8 cellular contexts compared by ENCODE assay signal in genomic region chr5:61332891-61333350, GRCh38. TPM values are rescaled to one million over a fixed set of nuclear protein-coding genes. Genes with fewer than 3 reads are reported as not detected.
DNase-seq lines count a peak whose midpoint lies in the region; ATAC-seq and TF ChIP-seq lines count a peak whose summit lies in the region.

No MANE protein-coding gene starts in this region.

- peaks cover 9% of the 10 kb centered on the region for H3K36me3 Mint-ChIP-seq in activated naive CD4-positive, alpha-beta T cell treated with anti-CD3 and anti-CD28 coated beads for 36 hours (ENCODE audit: low read depth)
- peaks cover 6% of the 10 kb centered on the region for H3K36me3 Mint-ChIP-seq in osteocyte (ENCODE audit: unreplicated experiment)

- no peaks in the 10 kb centered on the region; the same call in 1 of the 2 replicates for H3K27me3 ChIP-seq in OCI-LY1 (ENCODE audit: insufficient read depth, low read length)

- peak overlapping the region; percentile 89 for H3K4me2 ChIP-seq in OCI-LY1 (ENCODE audit: low read length)

- no peak overlapping the region for H3K27ac ChIP-seq in OCI-LY1 (ENCODE audit: low read depth, low read length, poor library complexity, severe bottlenecking)

- no peak overlapping the region for H3K27ac Mint-ChIP-seq in activated naive CD4-positive, alpha-beta T cell treated with anti-CD3 and anti-CD28 coated beads for 36 hours
- peak overlapping the region; percentile 23 for H3K27ac Mint-ChIP-seq in osteocyte (ENCODE audit: unreplicated experiment)

- TF ChIP-seq CTCF in OCI-LY1 (IDR thresholded peaks at IDR 0.05; ENCODE audit: low read length) = no peak
- no peak for TF ChIP-seq CTCF in osteocyte (IDR thresholded peaks at IDR 0.05)

- H3K4me3 Mint-ChIP-seq in activated naive CD4-positive, alpha-beta T cell treated with anti-CD3 and anti-CD28 coated beads for 36 hours = peak overlapping the region; percentile 71
- H3K4me3 Mint-ChIP-seq in osteocyte (ENCODE audit: unreplicated experiment) = peak overlapping the region; percentile 93

- peaks cover 40% of the 10 kb centered on the region for H3K4me1 Mint-ChIP-seq in activated naive CD4-positive, alpha-beta T cell treated with anti-CD3 and anti-CD28 coated beads for 36 hours (ENCODE audit: low read depth)
- H3K4me1 Mint-ChIP-seq in osteocyte (ENCODE audit: unreplicated experiment) = peaks cover 60% of the 10 kb centered on the region

- H3K9me3 ChIP-seq in ES-I3 (ENCODE audit: control insufficient read depth, insufficient read depth, low read length) (no peaks in the 10 kb centered on the region), OCI-LY1 (ENCODE audit: low read length) (no peaks in the 10 kb centered on the region)

- intact Hi-C loops in activated naive CD4-positive, alpha-beta T cell treated with anti-CD3 and anti-CD28 coated beads for 36 hours (cut with micrococcal nuclease) = loop anchor here (1.0 to 10.0 kb wide), 12 partner anchors 75 to 1079 kb away; partner anchors contain the start of genes ERCC8, IPO11, NDUFAF2 and SMIM15
- intact Hi-C loops in Right ventricle myocardium inferior (cut with DNase I) = loop anchor here (2.0 to 10.0 kb wide), 4 partner anchors 76 to 599 kb away; partner anchors contain the start of genes ERCC8 and NDUFAF2

- CTCF ChIA-PET in activated naive CD4-positive, alpha-beta T cell treated with anti-CD3 and anti-CD28 coated beads for 36 hours (lab: Charles Lee) = no interaction called here

- H3K4me1 ChIP-seq in ES-I3 (ENCODE audit: insufficient read depth, low read length) (peaks cover 22% of the 10 kb centered on the region), OCI-LY1 (ENCODE audit: insufficient read depth, low read length, severe bottlenecking) (peaks cover 27% of the 10 kb centered on the region)

- H3K9ac ChIP-seq in ES-I3 (ENCODE audit: low read depth, low read length) = peak overlapping the region; percentile 69; the same call in 1 of the 2 replicates
- H3K9ac ChIP-seq in OCI-LY1 (ENCODE audit: low read length) = peak overlapping the region; percentile 49; the same call in 1 of the 2 replicates

- no peaks in the 10 kb centered on the region for H3K9me2 ChIP-seq in OCI-LY1 (ENCODE audit: low read depth, low read length)

- H3K36me3 ChIP-seq in ES-I3 (ENCODE audit: insufficient read depth, low read length) (no peaks in the 10 kb centered on the region), OCI-LY1 (ENCODE audit: insufficient read depth, low read length) (no peaks in the 10 kb centered on the region)

- no peak for ATAC-seq in Right ventricle myocardium inferior
- no peak for ATAC-seq in GM21737 (IDR thresholded peaks at IDR 0.05; ENCODE audit: unreplicated experiment)
- no peak for ATAC-seq in GM18520 (IDR thresholded peaks at IDR 0.05; ENCODE audit: unreplicated experiment)

- H3K79me2 ChIP-seq in OCI-LY1 (ENCODE audit: insufficient read depth, low read length) = no peaks in the 10 kb centered on the region

- no peaks in the 10 kb centered on the region for H3F3A ChIP-seq in OCI-LY1 (ENCODE audit: insufficient read depth, low read length)

- H3K4me3 ChIP-seq in OCI-LY1 (ENCODE audit: low read depth, low read length, poor library complexity, severe bottlenecking) = peak overlapping the region; percentile 70

- H4K20me1 ChIP-seq in OCI-LY1 (ENCODE audit: insufficient read depth, low read length) = no peaks in the 10 kb centered on the region

- peak; percentile 34 for DNase-seq in activated naive CD4-positive, alpha-beta T cell treated with anti-CD3 and anti-CD28 coated beads for 36 hours
- DNase-seq in Right ventricle myocardium inferior (ENCODE audit: missing footprints) = peak; percentile 84
- DNase-seq in osteocyte (ENCODE audit: extremely low spot score, unreplicated experiment) = no peak
- DNase-seq in occipital lobe (lab: John Stamatoyannopoulos, UW) = no peak

- peaks cover 13% of the 10 kb centered on the region for H3K27me3 Mint-ChIP-seq in activated naive CD4-positive, alpha-beta T cell treated with anti-CD3 and anti-CD28 coated beads for 36 hours (ENCODE audit: low read depth)
- H3K27me3 Mint-ChIP-seq in osteocyte (ENCODE audit: unreplicated experiment) = no peaks in the 10 kb centered on the region

- peaks cover 4% of the 10 kb centered on the region for H3K9me3 Mint-ChIP-seq in activated naive CD4-positive, alpha-beta T cell treated with anti-CD3 and anti-CD28 coated beads for 36 hours
- no peaks in the 10 kb centered on the region for H3K9me3 Mint-ChIP-seq in osteocyte (ENCODE audit: unreplicated experiment)

- no peak overlapping the region for H2AFZ ChIP-seq in OCI-LY1 (ENCODE audit: low read length)

RNA-seq across cellular contexts. Expression of gene ZSWIM6, which starts 0.9 kb away (rescaled TPM):
- 1 to 10 TPM; 4.3 TPM for total RNA-seq in activated naive CD4-positive, alpha-beta T cell treated with anti-CD3 and anti-CD28 coated beads for 36 hours
- 8.1 TPM for total RNA-seq in Right ventricle myocardium inferior
- 20.6 and 20.7 TPM in 2 replicates for total RNA-seq in osteocyte
- total RNA-seq in occipital lobe = 57.4 TPM

Comparison
In these comparisons a context has a peak if more than half of its experiments do, and no peak if none do; other contexts are left out.
1. DNase-seq: peak in activated naive CD4-positive, alpha-beta T cell treated with anti-CD3 and anti-CD28 coated beads for 36 hours (single experiment) and Right ventricle myocardium inferior (single experiment); none in osteocyte (single experiment) and occipital lobe (single experiment).